ENCODE assay signal across 8 cellular contexts in the genomic region with DNA sequence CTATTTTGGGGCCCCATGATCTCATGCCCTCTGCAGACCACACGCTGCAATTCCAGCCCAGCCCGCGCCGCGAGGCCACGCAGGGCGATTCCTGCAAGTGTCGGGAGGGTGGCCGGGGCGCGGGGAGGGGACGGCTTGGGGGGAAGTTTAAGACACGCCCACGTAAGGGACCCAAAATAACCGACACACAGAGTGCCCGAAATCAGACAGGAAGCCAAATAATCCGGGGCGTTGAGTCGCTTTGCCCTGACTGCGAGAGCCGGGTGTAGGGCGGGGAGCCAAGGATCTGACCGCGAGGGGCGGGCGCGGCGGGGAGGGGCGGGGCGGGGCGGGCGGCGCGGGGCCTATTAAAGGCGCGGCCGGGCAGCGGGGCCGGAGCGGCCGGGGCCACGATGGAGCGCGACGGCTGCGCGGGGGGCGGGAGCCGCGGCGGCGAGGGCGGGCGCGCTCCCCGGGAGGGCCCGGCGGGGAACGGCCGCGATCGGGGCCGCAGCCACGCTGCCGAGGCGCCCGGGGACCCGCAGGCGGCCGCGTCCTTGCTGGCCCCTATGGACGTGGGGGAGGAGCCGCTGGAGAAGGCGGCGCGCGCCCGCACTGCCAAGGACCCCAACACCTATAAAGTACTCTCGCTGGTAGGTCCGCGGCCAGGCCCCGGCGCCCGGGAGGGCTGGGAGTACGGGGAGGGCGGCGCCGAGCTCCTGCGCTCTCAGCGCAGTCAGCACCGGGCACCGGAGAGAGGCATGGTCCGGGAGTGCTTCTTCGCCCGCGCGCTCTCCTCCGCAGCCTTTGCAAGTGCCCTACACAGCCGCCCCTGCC. TPM values are rescaled to one million over a fixed set of nuclear protein-coding genes. Genes with fewer than 3 reads are reported as not detected.
DNase-seq lines count a peak whose midpoint lies in the region; ATAC-seq and TF ChIP-seq lines count a peak whose summit lies in the region.

A gene (plus strand): TSS at position 377 of the 816 bp plus-strand sequence. CDS start 16 bp downstream, at position 393.

- peak within 1 kb of the TSS in 1 of 2 donors; percentile 25 for H3K27ac Mint-ChIP-seq in natural killer cell

- no peaks in the 10 kb centered on the region for H3K9me3 Mint-ChIP-seq in natural killer cell

- H3K4me1 Mint-ChIP-seq in natural killer cell = peaks cover 21 to 22% of the 10 kb centered on the region in 2 donors

- CTCF ChIA-PET in RWPE1 (lab: Yijun Ruan, JAX) = interaction anchor here (0.6 to 0.7 kb wide), 3 partner anchors 472 to 1411 kb away, joined by 3 to 4 read pairs (median 3); no protein-coding TSS in a partner anchor

- H3K4me3 ChIP-seq in HL-60 (replicated peaks; ENCODE audit: insufficient read depth, low read length) (peak within 1 kb of the TSS; percentile 24), fibroblast of villous mesenchyme (ENCODE audit: low read depth, low read length) (peak within 1 kb of the TSS; percentile 64), subcutaneous abdominal adipose tissue (ENCODE audit: low read depth in 1 of 5, low read length in 5 of 5) (peak within 1 kb of the TSS; percentile 71 to 84 (median 75))

- H3K9me3 ChIP-seq in subcutaneous abdominal adipose tissue (ENCODE audit: control insufficient read depth in 5 of 5, low read length in 5 of 5) = no peaks in the 10 kb centered on the region

- no peak within 1 kb of the TSS for H3K27ac ChIP-seq in HL-60 (replicated peaks)
- no peak within 1 kb of the TSS for H3K27ac ChIP-seq in RWPE1
- H3K27ac ChIP-seq in subcutaneous abdominal adipose tissue (ENCODE audit: low read depth, low read length) = peak within 1 kb of the TSS; percentile 74

- TF ChIP-seq CTCF in HL-60 (IDR thresholded peaks at IDR 0.05; ENCODE audit: insufficient read depth, low read length) (no peak), RWPE1 (conservative IDR thresholded peaks at IDR 0.05; ENCODE audit: low read depth) (peak; percentile 26; the same call in 1 of the 2 replicates), fibroblast of villous mesenchyme (IDR thresholded peaks at IDR 0.05; ENCODE audit: insufficient read depth, low read depth, low read length) (no peak), natural killer cell (IDR thresholded peaks at IDR 0.05) (no peak)

- peaks cover 8 to 15% of the 10 kb centered on the region in 2 donors for H3K27me3 Mint-ChIP-seq in natural killer cell (ENCODE audit: low read depth in 2 of 2)

- DNase-seq in AG08396 (ENCODE audit: low spot score) (peak; percentile 90), HL-60 (ENCODE audit: low read depth in 1 of 2, low spot score in 1 of 2) (no peak), RWPE1 (ENCODE audit: low spot score) (peak; percentile 44), fibroblast of villous mesenchyme (ENCODE audit: low read depth) (peak; percentile 53), natural killer cell (peak; percentile 24)
- peak; percentile 29 for DNase-seq in activated T-helper 9 cell treated with anti-CD3 and anti-CD28 coated beads, Interleukin-2, amount 50 U/mL, for 16 hours (ENCODE audit: low read depth)

- H3K4me3 Mint-ChIP-seq in natural killer cell = peak within 1 kb of the TSS; percentile 89

- intact Hi-C loops in natural killer cell (cut with micrococcal nuclease) = no loop called here

- H3K9ac ChIP-seq in subcutaneous abdominal adipose tissue (ENCODE audit: low read length in 5 of 5) = peak within 1 kb of the TSS; percentile 4 to 82 (median 65)

- ATAC-seq in GM19351 (IDR thresholded peaks at IDR 0.05; ENCODE audit: unreplicated experiment) (peak; percentile 66), natural killer cell (peak; percentile 66 to 73 (median 69))

- POLR2A ChIA-PET in RWPE1 (lab: Yijun Ruan, JAX; ENCODE audit: low non-redundant PET) = no interaction called here

- no peaks in the 10 kb centered on the region for H3K36me3 ChIP-seq in subcutaneous abdominal adipose tissue (ENCODE audit: control insufficient read depth in 5 of 5, insufficient read depth in 5 of 5, low read length in 5 of 5)

- H3K4me1 ChIP-seq in subcutaneous abdominal adipose tissue (ENCODE audit: control insufficient read depth in 5 of 5, insufficient read depth in 5 of 5, low read length in 5 of 5) = peaks cover 0 to 32% (median 16%) of the 10 kb centered on the region in 5 donors

- H3K36me3 Mint-ChIP-seq in natural killer cell = no peaks in the 10 kb centered on the region

- H3K27me3 ChIP-seq in HL-60 (ENCODE audit: insufficient read depth, poor library complexity, severe bottlenecking) (peaks cover 26% of the 10 kb centered on the region), subcutaneous abdominal adipose tissue (ENCODE audit: control insufficient read depth in 5 of 5, insufficient read depth in 4 of 5, low read length in 5 of 5) (no peaks in the 10 kb centered on the region)

RNA-seq across cellular contexts. Expression of the gene that starts here (rescaled TPM):
- total RNA-seq in fibroblast of villous mesenchyme (6.0 and 8.4 TPM in 2 replicates), natural killer cell (under 1 TPM; 0.45 to 0.85 (median 0.83) TPM)

Comparison
In these comparisons a context has a peak if more than half of its experiments do, and no peak if none do; other contexts are left out.
1. Peak in DNase-seq and ATAC-seq in natural killer cell; RNA of the gene not detected or under 1 TPM.
2. DNase-seq: peak in AG08396 (single experiment), RWPE1 (single experiment), activated T-helper 9 cell treated with anti-CD3 and anti-CD28 coated beads, Interleukin-2, amount 50 U/mL, for 16 hours (single experiment) and fibroblast of villous mesenchyme (single experiment); none in HL-60 (0 of 2).
3. H3K4me3 ChIP-seq: peak in every context shown above with its lines; median percentile 75 in subcutaneous abdominal adipose tissue; 64 in fibroblast of villous mesenchyme; 24 in HL-60.